Comparison of ENCODE assay signal across 8 cellular contexts in the genomic region with DNA sequence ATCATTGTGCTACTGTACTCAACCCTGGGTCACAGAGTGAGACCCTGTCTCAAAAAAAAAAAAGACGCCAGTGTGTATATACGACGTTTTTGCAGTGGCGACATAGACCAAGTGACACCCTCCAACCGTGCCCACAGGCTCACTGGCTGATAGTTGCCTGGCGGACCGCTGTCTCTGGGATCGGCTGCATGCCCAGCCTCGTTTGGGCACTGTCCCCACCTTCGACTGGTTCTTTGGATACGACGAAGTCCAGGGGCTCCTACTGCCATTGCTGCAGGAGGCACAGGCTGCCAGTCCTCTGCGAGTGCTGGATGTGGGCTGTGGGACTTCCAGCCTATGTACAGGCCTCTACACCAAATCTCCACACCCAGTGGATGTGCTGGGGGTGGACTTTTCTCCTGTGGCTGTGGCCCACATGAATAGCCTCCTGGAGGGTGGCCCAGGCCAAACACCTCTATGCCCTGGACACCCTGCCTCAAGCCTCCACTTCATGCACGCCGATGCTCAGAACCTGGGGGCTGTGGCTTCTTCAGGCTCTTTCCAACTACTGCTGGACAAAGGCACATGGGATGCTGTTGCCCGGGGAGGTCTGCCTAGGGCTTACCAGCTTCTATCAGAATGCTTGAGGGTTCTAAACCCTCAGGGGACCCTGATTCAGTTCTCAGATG. TPM values are rescaled to one million over a fixed set of nuclear protein-coding genes. Genes with fewer than 3 reads are reported as not detected.
DNase-seq lines count a peak whose midpoint lies in the region; ATAC-seq and TF ChIP-seq lines count a peak whose summit lies in the region.

No MANE protein-coding gene starts in this region.

- ATAC-seq in SK-N-SH treated with all-trans-retinoic acid at 6 μM for 48 hours (no peak), HG02588 (IDR thresholded peaks at IDR 0.05; ENCODE audit: unreplicated experiment) (no peak)
- no peak for ATAC-seq in activated T-helper 17 cell treated with anti-CD3 and anti-CD28 coated beads, Interleukin-2, amount 50 U/mL, for 72 hours (replicated peaks)

- H3K27me3 ChIP-seq in SK-N-SH (ENCODE audit: insufficient read depth) = no peaks in the 10 kb centered on the region

- no peak for TF ChIP-seq CTCF in SK-N-SH (IDR thresholded peaks at IDR 0.05)

- no peak for TF ChIP-seq EP300 in SK-N-SH (IDR thresholded peaks at IDR 0.05; ENCODE audit: borderline replicate concordance in 1 of 2, low read depth in 1 of 2, low read length in 1 of 2)

- DNase-seq in SK-N-SH (no peak), substantia nigra (lab: John Stamatoyannopoulos, UW) (peak in 1 of 49 donors; percentile 25), HuH-7.5 (ENCODE audit: low spot score) (no peak), HT-29 (ENCODE audit: low spot score) (no peak)

- peak overlapping the region; percentile 82 for H3K27ac Mint-ChIP-seq in activated T-helper 17 cell treated with anti-CD3 and anti-CD28 coated beads, Interleukin-2, amount 50 U/mL, for 72 hours

- H3K9me3 ChIP-seq in SK-N-SH (no peaks in the 10 kb centered on the region), iPS-18c (ENCODE audit: control insufficient read depth, insufficient read depth, low read length) (no peaks in the 10 kb centered on the region)

- POLR2A ChIA-PET in SK-N-SH (lab: Yijun Ruan, JAX) = interaction anchor here (0.7 to 3.7 kb wide), 18 partner anchors 10 to 271 kb away, joined by 3 to 52 read pairs (median 14); a partner anchor contains a TSS

- no peak for TF ChIP-seq RAD21 in SK-N-SH (IDR thresholded peaks at IDR 0.05; ENCODE audit: low read length)

- peaks cover 71% of the 10 kb centered on the region for H3K79me2 ChIP-seq in SK-N-SH (ENCODE audit: insufficient read depth)

- H3K4me1 Mint-ChIP-seq in activated T-helper 17 cell treated with anti-CD3 and anti-CD28 coated beads, Interleukin-2, amount 50 U/mL, for 72 hours = peaks cover 13% of the 10 kb centered on the region

- H4K20me1 ChIP-seq in SK-N-SH (ENCODE audit: insufficient read depth) = no peaks in the 10 kb centered on the region

- peaks cover 20 to 32% of the 10 kb centered on the region in 2 experiments for H3K36me3 ChIP-seq in SK-N-SH (replicated peaks in 1 of 2; ENCODE audit: control insufficient read depth in 1 of 2, insufficient read depth in 2 of 2, low read length in 1 of 2)

- WGBS in SK-N-SH (ENCODE audit: low lambda C conversion rate) = 29% methylated on average over 13 of the region's 16 CpGs

- peaks cover 16 to 21% of the 10 kb centered on the region in 2 experiments; a peak in 3 of 4 replicates for H3K4me1 ChIP-seq in SK-N-SH (ENCODE audit: control insufficient read depth in 1 of 2, insufficient read depth in 2 of 2, low read depth in 1 of 2, low read length in 1 of 2)

- peak overlapping the region; percentile 89 for H3K4me3 Mint-ChIP-seq in activated T-helper 17 cell treated with anti-CD3 and anti-CD28 coated beads, Interleukin-2, amount 50 U/mL, for 72 hours

- H3K4me3 ChIP-seq in SK-N-SH (ENCODE audit: low read depth in 2 of 2, low read length in 1 of 2) = peak overlapping the region; percentile 78 to 95
- peak overlapping the region; percentile 100 for H3K4me3 ChIP-seq in iPS-18c (ENCODE audit: insufficient read depth, low read depth, low read length)

- H3K36me3 Mint-ChIP-seq in activated T-helper 17 cell treated with anti-CD3 and anti-CD28 coated beads, Interleukin-2, amount 50 U/mL, for 72 hours (ENCODE audit: low read depth) = peaks cover 100% of the 10 kb centered on the region

- no peaks in the 10 kb centered on the region for H3K9me2 ChIP-seq in SK-N-SH

- peaks cover 38% of the 10 kb centered on the region for H3F3A ChIP-seq in SK-N-SH (replicated peaks; ENCODE audit: insufficient read depth)

- H2AFZ ChIP-seq in SK-N-SH (ENCODE audit: low read depth) = no peak overlapping the region

- H3K4me2 ChIP-seq in SK-N-SH = peak overlapping the region; percentile 96

- H3K9me3 Mint-ChIP-seq in activated T-helper 17 cell treated with anti-CD3 and anti-CD28 coated beads, Interleukin-2, amount 50 U/mL, for 72 hours = no peaks in the 10 kb centered on the region

- CTCF ChIA-PET in SK-N-SH (lab: Yijun Ruan, JAX) = interaction anchor here (1.0 to 1.8 kb wide), 5 partner anchors 13 to 41 kb away, joined by 3 to 6 read pairs (median 4); a partner anchor contains a TSS

- H3K27me3 Mint-ChIP-seq in activated T-helper 17 cell treated with anti-CD3 and anti-CD28 coated beads, Interleukin-2, amount 50 U/mL, for 72 hours = no peaks in the 10 kb centered on the region

- peak overlapping the region; percentile 91 to 92 for H3K27ac ChIP-seq in SK-N-SH (ENCODE audit: low read depth in 2 of 2, low read length in 1 of 2)
- peak overlapping the region; percentile 70 for H3K27ac ChIP-seq in substantia nigra (ENCODE audit: low read depth, low read length, poor library complexity, severe bottlenecking)

- peak overlapping the region; percentile 92 for H3K9ac ChIP-seq in SK-N-SH

TF ChIP-seq in SK-N-SH, 30 proteins besides CTCF, POLR2A, EP300 and RAD21:
- no peak for TF ChIP-seq RCOR1 (IDR thresholded peaks at IDR 0.05; ENCODE audit: low read length)
- TF ChIP-seq, protein P1, sequence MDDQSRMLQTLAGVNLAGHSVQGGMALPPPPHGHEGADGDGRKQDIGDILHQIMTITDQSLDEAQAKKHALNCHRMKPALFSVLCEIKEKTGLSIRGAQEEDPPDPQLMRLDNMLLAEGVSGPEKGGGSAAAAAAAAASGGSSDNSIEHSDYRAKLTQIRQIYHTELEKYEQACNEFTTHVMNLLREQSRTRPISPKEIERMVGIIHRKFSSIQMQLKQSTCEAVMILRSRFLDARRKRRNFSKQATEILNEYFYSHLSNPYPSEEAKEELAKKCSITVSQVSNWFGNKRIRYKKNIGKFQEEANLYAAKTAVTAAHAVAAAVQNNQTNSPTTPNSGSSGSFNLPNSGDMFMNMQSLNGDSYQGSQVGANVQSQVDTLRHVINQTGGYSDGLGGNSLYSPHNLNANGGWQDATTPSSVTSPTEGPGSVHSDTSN (IDR thresholded peaks at IDR 0.05) = no peak
- TF ChIP-seq SIN3A (IDR thresholded peaks at IDR 0.05; ENCODE audit: borderline replicate concordance, low read depth, low read length) = peak; percentile 28; the same call in 1 of the 2 replicates
- TF ChIP-seq FOXM1 (IDR thresholded peaks at IDR 0.05; ENCODE audit: low read depth) = no peak
- TF ChIP-seq MXI1 (IDR thresholded peaks at IDR 0.05; ENCODE audit: low read depth, low read length) = 0 out of 2 replicates have a peak, but pooled peaks have one; percentile 34

TF ChIP-seq in SK-N-SH treated with all-trans-retinoic acid at 6 μM for 48 hours, 23 proteins besides CTCF, POLR2A, EP300 and RAD21 (continues in another document):
- TF ChIP-seq PPARA (CRISPR knock-in tag; IDR thresholded peaks at IDR 0.05; ENCODE audit: borderline replicate concordance) (no peak), ZC3H10 (CRISPR knock-in tag; IDR thresholded peaks at IDR 0.05) (no peak), SNAI2 (CRISPR knock-in tag; IDR thresholded peaks at IDR 0.05) (no peak), BACH2 (CRISPR knock-in tag; IDR thresholded peaks at IDR 0.05; ENCODE audit: borderline replicate concordance) (no peak)
- TF ChIP-seq, protein P2, sequence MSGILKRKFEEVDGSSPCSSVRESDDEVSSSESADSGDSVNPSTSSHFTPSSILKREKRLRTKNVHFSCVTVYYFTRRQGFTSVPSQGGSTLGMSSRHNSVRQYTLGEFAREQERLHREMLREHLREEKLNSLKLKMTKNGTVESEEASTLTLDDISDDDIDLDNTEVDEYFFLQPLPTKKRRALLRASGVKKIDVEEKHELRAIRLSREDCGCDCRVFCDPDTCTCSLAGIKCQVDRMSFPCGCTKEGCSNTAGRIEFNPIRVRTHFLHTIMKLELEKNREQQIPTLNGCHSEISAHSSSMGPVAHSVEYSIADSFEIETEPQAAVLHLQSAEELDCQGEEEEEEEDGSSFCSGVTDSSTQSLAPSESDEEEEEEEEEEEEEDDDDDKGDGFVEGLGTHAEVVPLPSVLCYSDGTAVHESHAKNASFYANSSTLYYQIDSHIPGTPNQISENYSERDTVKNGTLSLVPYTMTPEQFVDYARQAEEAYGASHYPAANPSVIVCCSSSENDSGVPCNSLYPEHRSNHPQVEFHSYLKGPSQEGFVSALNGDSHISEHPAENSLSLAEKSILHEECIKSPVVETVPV (CRISPR knock-in tag; IDR thresholded peaks at IDR 0.05) = no peak

RNA-seq across cellular contexts. Expression of a gene that starts 1.3 kb away (rescaled TPM):
- polyA plus RNA-seq in SK-N-SH (2012; rRNA removed) = 9.5 and 11.1 TPM in 2 replicates
- 4.1 and 5.2 TPM in 2 replicates for polyA plus RNA-seq in SK-N-SH (2012; cell fraction: cytosol; rRNA removed)
- polyA plus RNA-seq in SK-N-SH (2012; cell fraction: nucleus; rRNA removed) = 29.4 and 57.3 TPM in 2 replicates
- total RNA-seq in activated T-helper 17 cell treated with anti-CD3 and anti-CD28 coated beads, Interleukin-2, amount 50 U/mL, for 72 hours = 10 to 100 TPM; 23.6 TPM
- total RNA-seq in HT-29 (2014; rRNA removed; shearing (Covaris generic)) = 24.5 and 25.2 TPM in 2 replicates

RNA-seq across cellular contexts. Expression of a gene that starts 1.4 kb away (rescaled TPM):
- polyA plus RNA-seq in SK-N-SH (2012; rRNA removed) = 90.1 and 126 TPM in 2 replicates
- polyA plus RNA-seq in SK-N-SH (2012; cell fraction: cytosol; rRNA removed) = 90.3 and 96.3 TPM in 2 replicates
- polyA plus RNA-seq in SK-N-SH (2012; cell fraction: nucleus; rRNA removed) = 111 and 131 TPM in 2 replicates
- total RNA-seq in activated T-helper 17 cell treated with anti-CD3 and anti-CD28 coated beads, Interleukin-2, amount 50 U/mL, for 72 hours = 10 to 100 TPM; 65.0 to 89.6 TPM
- 272 and 322 TPM in 2 replicates for total RNA-seq in HT-29 (2014; rRNA removed; shearing (Covaris generic))

RNA-seq across cellular contexts. Expression of a gene that starts 5.1 kb away (rescaled TPM):
- 22.7 and 24.8 TPM in 2 replicates for polyA plus RNA-seq in SK-N-SH (2012; rRNA removed)
- polyA plus RNA-seq in SK-N-SH (2012; cell fraction: cytosol; rRNA removed) = 16.3 and 23.0 TPM in 2 replicates
- polyA plus RNA-seq in SK-N-SH (2012; cell fraction: nucleus; rRNA removed) = 6.4 and 15.5 TPM in 2 replicates
- 1 to 10 TPM; 2.5 to 2.7 TPM for total RNA-seq in activated T-helper 17 cell treated with anti-CD3 and anti-CD28 coated beads, Interleukin-2, amount 50 U/mL, for 72 hours
- total RNA-seq in HT-29 (2014; rRNA removed; shearing (Covaris generic)) = 124 and 141 TPM in 2 replicates

RNA-seq across cellular contexts. Expression of a gene that starts 5.7 kb away (rescaled TPM):
- polyA plus RNA-seq in SK-N-SH (2012; rRNA removed) = 9.7 and 12.0 TPM in 2 replicates
- polyA plus RNA-seq in SK-N-SH (2012; cell fraction: cytosol; rRNA removed) = 5.5 and 6.3 TPM in 2 replicates
- 56.3 and 74.8 TPM in 2 replicates for polyA plus RNA-seq in SK-N-SH (2012; cell fraction: nucleus; rRNA removed)
- total RNA-seq in activated T-helper 17 cell treated with anti-CD3 and anti-CD28 coated beads, Interleukin-2, amount 50 U/mL, for 72 hours = 10 to 100 TPM; 27.0 to 28.5 TPM
- 11.3 and 13.3 TPM in 2 replicates for total RNA-seq in HT-29 (2014; rRNA removed; shearing (Covaris generic))

RNA-seq across cellular contexts. Expression of a gene that starts 12.5 kb away (rescaled TPM):
- 202 and 256 TPM in 2 replicates for polyA plus RNA-seq in SK-N-SH (2012; rRNA removed)
- 217 and 261 TPM in 2 replicates for polyA plus RNA-seq in SK-N-SH (2012; cell fraction: cytosol; rRNA removed)
- polyA plus RNA-seq in SK-N-SH (2012; cell fraction: nucleus; rRNA removed) = 259 and 329 TPM in 2 replicates
- total RNA-seq in activated T-helper 17 cell treated with anti-CD3 and anti-CD28 coated beads, Interleukin-2, amount 50 U/mL, for 72 hours = 10 to 100 TPM; 70.7 to 93.4 TPM
- 247 and 265 TPM in 2 replicates for total RNA-seq in HT-29 (2014; rRNA removed; shearing (Covaris generic))

Comparison
In these comparisons a context has a peak if more than half of its experiments do, and no peak if none do; other contexts are left out.
1. RNA of a gene that starts 5.1 kb away (total RNA-seq): 124 to 141 TPM in HT-29; 2.5 to 2.7 TPM in activated T-helper 17 cell treated with anti-CD3 and anti-CD28 coated beads, Interleukin-2, amount 50 U/mL, for 72 hours; every median in the first group is over 10 times any median in the second.